ENCODE assay signal across 31 cellular contexts in genomic region chr1:37442644-37443043, GRCh38.
"Had no signal": no experiment of that assay in that cellular context is flagged by ENCODE, and none has a peak within 500 bp of the region (broad histone marks: within the 10 kb centered on the region; RNA-seq: fewer than 3 reads in every experiment).

No MANE protein-coding gene starts in this region.

- H3K4me1 Mint-ChIP-seq: activated CD4-positive, alpha-beta T cell treated with anti-CD3 and anti-CD28 coated beads for 36 hours; activated CD4-positive, alpha-beta T cell treated with anti-CD3 and anti-CD28 coated beads, Interleukin-2, amount 10 ng/mL, durations not matched to agents 24 days and 14 days; activated CD8-positive, alpha-beta memory T cell treated with anti-CD3 and anti-CD28 coated beads, Interleukin-2, amount 10 ng/mL, durations not matched to agents 7 days and 5 days had no signal

- ATAC-seq: activated CD4-positive, alpha-beta T cell treated with anti-CD3 and anti-CD28 coated beads for 36 hours; activated CD8-positive, alpha-beta memory T cell treated with anti-CD3 and anti-CD28 coated beads, Interleukin-2, amount 10 ng/mL, durations not matched to agents 7 days and 5 days; activated CD8-positive, alpha-beta T cell treated with anti-CD3 and anti-CD28 coated beads, Interleukin-2, amount 10 ng/mL, durations not matched to agents 7 days and 5 days; body of pancreas; foreskin keratinocyte; gastrocnemius medialis; heart left ventricle had no signal

- H3K4me3 Mint-ChIP-seq: activated CD4-positive, alpha-beta memory T cell treated with anti-CD3 and anti-CD28 coated beads for 36 hours; activated CD4-positive, alpha-beta T cell treated with anti-CD3 and anti-CD28 coated beads for 36 hours; activated CD4-positive, alpha-beta T cell treated with anti-CD3 and anti-CD28 coated beads, Interleukin-2, amount 10 ng/mL, durations not matched to agents 24 days and 14 days; activated CD8-positive, alpha-beta memory T cell treated with anti-CD3 and anti-CD28 coated beads, Interleukin-2, amount 10 ng/mL, durations not matched to agents 7 days and 5 days; activated CD8-positive, alpha-beta T cell treated with anti-CD3 and anti-CD28 coated beads, Interleukin-2, amount 10 ng/mL, durations not matched to agents 7 days and 5 days; activated naive CD8-positive, alpha-beta T cell; activated T-helper 1 cell treated with anti-CD3 and anti-CD28 coated beads, Interleukin-12 subunit alpha, Interleukin-12 subunit beta, Interleukin-2, Interleukin-4 antibody, amounts not matched to agents 30 ng/mL and 10 ng/mL and 1 ng/mL, durations not matched to agents 14 hours and 24 hours and 36 hours had no signal

- H3K4me1 ChIP-seq: body of pancreas, colonic mucosa, esophagus muscularis mucosa, foreskin keratinocyte, gastrocnemius medialis, heart left ventricle had no signal

- H3K27me3 ChIP-seq: body of pancreas, colonic mucosa had no signal

- DNase-seq: activated CD4-positive, alpha-beta memory T cell treated with anti-CD3 and anti-CD28 coated beads for 36 hours; activated CD4-positive, alpha-beta T cell treated with anti-CD3 and anti-CD28 coated beads for 36 hours; activated CD4-positive, alpha-beta T cell treated with anti-CD3 and anti-CD28 coated beads, Interleukin-2, amount 10 ng/mL, durations not matched to agents 24 days and 14 days; activated CD4-positive, CD25-positive, alpha-beta regulatory T cell; activated CD4-positive, CD25-positive, alpha-beta regulatory T cell treated with anti-CD3 and anti-CD28 coated beads, Interleukin-2, amount 50 U/mL, for 72 hours; activated CD8-positive, alpha-beta memory T cell treated with anti-CD3 and anti-CD28 coated beads, Interleukin-2, amount 10 ng/mL, durations not matched to agents 7 days and 5 days; activated CD8-positive, alpha-beta memory T cell treated with anti-CD3 and anti-CD28 coated beads, Interleukin-2, amount 50 U/mL, for 4 hours; activated CD8-positive, alpha-beta T cell treated with anti-CD3 and anti-CD28 coated beads, Interleukin-2, amount 10 ng/mL, durations not matched to agents 7 days and 5 days; activated gamma-delta T cell; activated naive CD4-positive, alpha-beta T cell; activated naive CD4-positive, alpha-beta T cell treated with anti-CD3 and anti-CD28 coated beads, Interleukin-2, amount 50 U/mL, for 16 hours; activated T-cell treated with anti-CD3 and anti-CD28 coated beads, Interleukin-2, amount 50 U/mL, for 1 hour; activated T-cell treated with anti-CD3 and anti-CD28 coated beads, Interleukin-2, amount 50 U/mL, for 48 hours; amniotic stem cell; anterior cingulate cortex; body of pancreas; central memory CD4-positive, alpha-beta T cell; cerebellar nuclear complex; colonic mucosa; effector CD8-positive, alpha-beta T cell; foreskin keratinocyte; gastrocnemius medialis; glutamatergic neuron; heart left ventricle; hypothalamus; T-helper 2 cell had no signal

- H3K4me3 ChIP-seq: body of pancreas, cardiac muscle cell, colonic mucosa, esophagus muscularis mucosa, gastrocnemius medialis, heart left ventricle had no signal

- H3K27ac ChIP-seq: body of pancreas, cardiac muscle cell, colonic mucosa, esophagus muscularis mucosa, foreskin keratinocyte, gastrocnemius medialis, heart left ventricle had no signal

- FAIRE-seq: endometrium had no signal

- H3K36me3 ChIP-seq: cardiac muscle cell, colonic mucosa, esophagus muscularis mucosa, gastrocnemius medialis, heart left ventricle had no signal

- H3K36me3 Mint-ChIP-seq: activated CD4-positive, alpha-beta memory T cell treated with anti-CD3 and anti-CD28 coated beads for 36 hours; activated CD8-positive, alpha-beta memory T cell treated with anti-CD3 and anti-CD28 coated beads, Interleukin-2, amount 10 ng/mL, durations not matched to agents 7 days and 5 days; activated naive CD8-positive, alpha-beta T cell had no signal

- H3K9me3 ChIP-seq: body of pancreas, colonic mucosa, esophagus muscularis mucosa, gastrocnemius medialis, heart left ventricle had no signal

- H3K27ac Mint-ChIP-seq: activated CD4-positive, alpha-beta memory T cell treated with anti-CD3 and anti-CD28 coated beads for 36 hours; activated CD4-positive, alpha-beta T cell treated with anti-CD3 and anti-CD28 coated beads for 36 hours; activated CD4-positive, alpha-beta T cell treated with anti-CD3 and anti-CD28 coated beads, Interleukin-2, amount 10 ng/mL, durations not matched to agents 24 days and 14 days; activated CD8-positive, alpha-beta memory T cell treated with anti-CD3 and anti-CD28 coated beads, Interleukin-2, amount 10 ng/mL, durations not matched to agents 7 days and 5 days; activated CD8-positive, alpha-beta T cell treated with anti-CD3 and anti-CD28 coated beads, Interleukin-2, amount 10 ng/mL, durations not matched to agents 7 days and 5 days; activated naive CD8-positive, alpha-beta T cell; activated T-helper 1 cell treated with anti-CD3 and anti-CD28 coated beads, Interleukin-12 subunit alpha, Interleukin-12 subunit beta, Interleukin-2, Interleukin-4 antibody, amounts not matched to agents 30 ng/mL and 10 ng/mL and 1 ng/mL, durations not matched to agents 14 hours and 24 hours and 36 hours had no signal
